24 cellular contexts compared by ENCODE assay signal in the genomic region with DNA sequence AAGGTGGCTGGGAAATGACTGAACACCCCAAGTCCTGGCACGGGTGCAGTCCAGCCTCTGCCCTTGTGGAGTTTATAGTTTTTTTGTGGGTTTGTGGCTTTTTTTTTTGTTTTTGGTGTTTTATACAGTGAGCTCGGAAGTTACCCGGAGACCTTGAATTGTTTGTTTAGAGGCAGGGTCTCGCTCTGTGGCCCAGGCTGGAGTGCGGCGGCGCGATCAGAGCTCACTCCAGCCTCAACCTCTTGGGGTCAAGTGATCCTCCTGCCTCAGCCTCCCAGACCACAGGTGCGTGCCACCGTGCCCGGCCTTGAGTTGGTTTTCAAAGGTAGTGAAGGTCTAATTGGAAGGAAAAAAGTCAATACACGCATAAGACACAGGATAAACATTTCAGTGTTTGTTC. TPM values are rescaled to one million over a fixed set of nuclear protein-coding genes. Genes with fewer than 3 reads are reported as not detected.
A peak's percentile ranks its signal among the peaks of the same experiment; 100 is the strongest.
DNase-seq lines count a peak whose midpoint lies in the region; ATAC-seq and TF ChIP-seq lines count a peak whose summit lies in the region.
"Had no signal": no experiment of that assay in that cellular context is flagged by ENCODE, and none has a peak within 500 bp of the region (broad histone marks: within the 10 kb centered on the region; RNA-seq: fewer than 3 reads in every experiment).

No MANE protein-coding gene starts in this region.

- DNase-seq in NT2/D1 (ENCODE audit: low read depth, low spot score) (no peak), endothelial cell (ENCODE audit: low spot score) (no peak), testis (no peak), Caco-2 (no peak)
- DNase-seq: 8988T; ACHN; BE2C; C1 segment of cervical spinal cord; Calu3; CD4-positive, CD25-positive, alpha-beta regulatory T cell; CD8-positive, alpha-beta memory T cell; COR-L47; DND-41; EL; GDM1 had no signal

- H3K4me1 Mint-ChIP-seq in endothelial cell (ENCODE audit: unreplicated experiment) (no peaks in the 10 kb centered on the region), Caco-2 (ENCODE audit: low read depth, unreplicated experiment) (no peaks in the 10 kb centered on the region)
- H3K4me1 Mint-ChIP-seq: CD14-positive monocyte; CD4-positive, alpha-beta memory T cell; CD8-positive, alpha-beta memory T cell had no signal

- no peak overlapping the region for H3K27ac ChIP-seq in testis
- H3K27ac ChIP-seq: BLaER1 had no signal

- CTCF ChIA-PET in Caco-2 (lab: Charles Lee): no interaction called here

- POLR2A ChIA-PET in Caco-2 (lab: Charles Lee): no interaction called here

- peak overlapping the region; percentile 36 for H3K27ac Mint-ChIP-seq in endothelial cell (ENCODE audit: unreplicated experiment)
- no peak overlapping the region for H3K27ac Mint-ChIP-seq in Caco-2 (ENCODE audit: unreplicated experiment)
- H3K27ac Mint-ChIP-seq: CD14-positive monocyte; CD4-positive, alpha-beta memory T cell; CD4-positive, CD25-positive, alpha-beta regulatory T cell; CD8-positive, alpha-beta memory T cell had no signal

- H3K27me3 ChIP-seq in NT2/D1 (ENCODE audit: insufficient read depth, insufficient read length) (peaks cover 18% of the 10 kb centered on the region), testis (no peaks in the 10 kb centered on the region), Caco-2 (replicated peaks; ENCODE audit: control insufficient read depth, insufficient read depth, low read length) (no peaks in the 10 kb centered on the region)
- H3K27me3 ChIP-seq: BE2C, BLaER1 had no signal

- no peak for ATAC-seq in GM21447 (IDR thresholded peaks at IDR 0.05; ENCODE audit: unreplicated experiment)
- ATAC-seq: GM12878 had no signal

- no peak for TF ChIP-seq CTCF in endothelial cell (IDR thresholded peaks at IDR 0.05; ENCODE audit: unreplicated experiment)
- no peak for TF ChIP-seq CTCF in testis (IDR thresholded peaks at IDR 0.05)
- TF ChIP-seq CTCF in Caco-2 (IDR thresholded peaks at IDR 0.05; ENCODE audit: insufficient read depth in 1 of 2, low read depth in 1 of 2, low read length in 1 of 2, severe bottlenecking in 1 of 2, unreplicated experiment in 1 of 2): no peak

- H3K9me3 Mint-ChIP-seq in endothelial cell (ENCODE audit: unreplicated experiment) (peaks cover 57% of the 10 kb centered on the region), Caco-2 (ENCODE audit: unreplicated experiment) (peaks cover 23% of the 10 kb centered on the region)

- H3K4me3 ChIP-seq in NT2/D1 (ENCODE audit: insufficient read length, low read depth): peak overlapping the region; percentile 64
- H3K4me3 ChIP-seq in testis: peak overlapping the region; percentile 32 to 55
- H3K4me3 ChIP-seq in Caco-2 (ENCODE audit: low read depth, low read length): no peak overlapping the region
- H3K4me3 ChIP-seq: BLaER1, GM12878 had no signal

- 58 to 78% methylated on average over 12 of the region's 12 CpGs for WGBS in testis, 2 donors

- H3K36me3 Mint-ChIP-seq in endothelial cell (ENCODE audit: low read depth, unreplicated experiment): peaks cover 32% of the 10 kb centered on the region
- no peaks in the 10 kb centered on the region for H3K36me3 Mint-ChIP-seq in Caco-2 (ENCODE audit: insufficient read depth, unreplicated experiment)
- H3K36me3 Mint-ChIP-seq: CD14-positive monocyte; CD4-positive, alpha-beta memory T cell had no signal

- H3K36me3 ChIP-seq in NT2/D1 (ENCODE audit: insufficient read depth, insufficient read length, low read length) (no peaks in the 10 kb centered on the region), testis (ENCODE audit: low read depth, missing control alignments) (no peaks in the 10 kb centered on the region), Caco-2 (ENCODE audit: control insufficient read depth, insufficient read depth, low read length) (no peaks in the 10 kb centered on the region)
- H3K36me3 ChIP-seq: BE2C, BLaER1 had no signal

- BruUV-seq in Caco-2 (replicated peaks; lab: Mats Ljungman, UMichigan): no TSS peak

- peaks cover 9% of the 10 kb centered on the region; the same call in 1 of the 2 replicates for H3K9me3 ChIP-seq in NT2/D1 (ENCODE audit: insufficient read depth, low read length)
- H3K9me3 ChIP-seq in testis: no peaks in the 10 kb centered on the region
- no peaks in the 10 kb centered on the region; the same call in 1 of the 2 replicates for H3K9me3 ChIP-seq in Caco-2
- H3K9me3 ChIP-seq: BE2C had no signal

- intact Hi-C loops in testis (cut with DNase I; ENCODE audit: low total_unique reads) (no loop called here), Caco-2 (cut with micrococcal nuclease; ENCODE audit: unreplicated experiment) (no loop called here)

- H3K4me3 Mint-ChIP-seq in endothelial cell (ENCODE audit: unreplicated experiment) (no peak overlapping the region), Caco-2 (ENCODE audit: unreplicated experiment) (no peak overlapping the region)
- H3K4me3 Mint-ChIP-seq: CD14-positive monocyte; CD4-positive, alpha-beta memory T cell; CD4-positive, CD25-positive, alpha-beta regulatory T cell; CD8-positive, alpha-beta memory T cell had no signal

- peak overlapping the region; percentile 74 for H3K9ac ChIP-seq in NT2/D1 (ENCODE audit: insufficient read length, low read depth)
- H3K9ac ChIP-seq: BLaER1 had no signal

- TF ChIP-seq POLR2A in testis (IDR thresholded peaks at IDR 0.05): no peak

- H3K27me3 Mint-ChIP-seq in endothelial cell (ENCODE audit: unreplicated experiment) (peaks cover 17% of the 10 kb centered on the region), Caco-2 (ENCODE audit: insufficient read depth, unreplicated experiment) (no peaks in the 10 kb centered on the region)
- H3K27me3 Mint-ChIP-seq: CD4-positive, CD25-positive, alpha-beta regulatory T cell had no signal

- H3K4me1 ChIP-seq in NT2/D1 (ENCODE audit: insufficient read depth, insufficient read length): no peaks in the 10 kb centered on the region
- H3K4me1 ChIP-seq in testis: no peaks in the 10 kb centered on the region
- H3K4me1 ChIP-seq in Caco-2: no peaks in the 10 kb centered on the region
- H3K4me1 ChIP-seq: BE2C, BLaER1 had no signal

RNA-seq across cellular contexts. Expression of gene ANHX, which starts 0.9 kb away (rescaled TPM):
- not detected for total RNA-seq in endothelial cell (ENCODE audit: unreplicated experiment)
- total RNA-seq in testis: 10 to 100 TPM in 1 of 2 donors, 1 to 10 TPM in 1; 9.6 to 11.3 TPM
- polyA plus RNA-seq in testis (ENCODE audit: insufficient read depth, low read depth, low replicate concordance): 6.9 TPM
- not detected in 2 replicates for total RNA-seq in Caco-2 (2022)
- total RNA-seq: A673; Calu3; CD4-positive, alpha-beta memory T cell; CD4-positive, CD25-positive, alpha-beta regulatory T cell; CD8-positive, alpha-beta memory T cell; Daoy; G401; GM12878 had no signal
- polyA plus RNA-seq: AG04450; CD14-positive monocyte; CD4-positive, alpha-beta memory T cell; CD4-positive, CD25-positive, alpha-beta regulatory T cell; CD8-positive, alpha-beta memory T cell; GM12878 had no signal

RNA-seq across cellular contexts. Expression of gene ZNF268, which starts 55.3 kb away (rescaled TPM):
- total RNA-seq in endothelial cell (ENCODE audit: unreplicated experiment) (35.8 TPM), testis (10 to 100 TPM; 18.6 to 20.4 TPM), Caco-2 (2022) (24.1 and 32.0 TPM in 2 replicates)
- 6.9 TPM for polyA plus RNA-seq in testis (ENCODE audit: insufficient read depth, low read depth, low replicate concordance)

Comparison
In these comparisons a context has a peak if more than half of its experiments do, and no peak if none do; other contexts are left out.
1. RNA of gene ANHX, which starts 0.9 kb away (total RNA-seq): 9.6 to 11.3 TPM in testis; not detected in endothelial cell (single experiment) and not detected in Caco-2; every median in the first group is over 10 times any median in the second.